In genomic region chr14:81427348-81428058, GRCh38 we compare ENCODE assay signal across 1 cellular context.
A peak's percentile ranks its signal among the peaks of the same experiment; 100 is the strongest.
TF ChIP-seq lines count a peak whose summit lies in the region.

No MANE protein-coding gene starts in this region.

TF ChIP-seq in K562, 482 proteins besides CTCF, POLR2A, EP300 and RAD21 (continued from another document and continues in another):
- TF ChIP-seq CHD7 (IDR thresholded peaks at IDR 0.05; ENCODE audit: low read depth, low read length) (no peak), ZBED1 (IDR thresholded peaks at IDR 0.05) (no peak), EHMT2 (IDR thresholded peaks at IDR 0.05) (no peak), SMAD4 (CRISPR knock-in tag; conservative IDR thresholded peaks at IDR 0.05) (peak; percentile 88), FOSL1 (tag; conservative IDR thresholded peaks at IDR 0.05) (peak; percentile 81), BMI1 (IDR thresholded peaks at IDR 0.05; ENCODE audit: low read length) (no peak), E2F4 (CRISPR knock-in tag; IDR thresholded peaks at IDR 0.05; ENCODE audit: low read depth) (no peak), ADNP (tag; IDR thresholded peaks at IDR 0.05) (0 out of 2 replicates have a peak, but pooled peaks have one; percentile 24), MXI1 (IDR thresholded peaks at IDR 0.05; ENCODE audit: low read depth, low read length) (no peak), CBX3 (IDR thresholded peaks at IDR 0.05; ENCODE audit: borderline replicate concordance in 1 of 2, low read length in 2 of 2) (peak in 1 of 2 experiments; percentile 26; a peak in 2 of 3 replicates), NCOA6 (IDR thresholded peaks at IDR 0.05) (no peak), KDM5B (IDR thresholded peaks at IDR 0.05; ENCODE audit: insufficient replicate concordance, low read depth, low read length) (no peak), NFIC (IDR thresholded peaks at IDR 0.05) (peak; percentile 59; the same call in 1 of the 2 replicates), STAG1 (CRISPR knock-in tag; IDR thresholded peaks at IDR 0.05; ENCODE audit: borderline replicate concordance) (no peak), ARID1B (IDR thresholded peaks at IDR 0.05) (peak; percentile 91), NR4A1 (CRISPR knock-in tag; IDR thresholded peaks at IDR 0.05) (no peak), NR4A1 (tag; IDR thresholded peaks at IDR 0.05) (no peak), BDP1 (IDR thresholded peaks at IDR 0.05; ENCODE audit: insufficient read depth, insufficient read length) (no peak), ZNF263 (CRISPR knock-in tag; IDR thresholded peaks at IDR 0.05; ENCODE audit: borderline replicate concordance) (peak; percentile 27; the same call in 1 of the 2 replicates), MXD1 (CRISPR knock-in tag; IDR thresholded peaks at IDR 0.05; ENCODE audit: borderline replicate concordance, poor library complexity, severe bottlenecking) (no peak), ZNF589 (CRISPR knock-in tag; IDR thresholded peaks at IDR 0.05; ENCODE audit: low read depth) (peak; percentile 78; the same call in 1 of the 2 replicates), CTCFL (IDR thresholded peaks at IDR 0.05; ENCODE audit: borderline replicate concordance, insufficient read depth, low read depth, low read length, poor library complexity, severe bottlenecking) (no peak), NFRKB (IDR thresholded peaks at IDR 0.05; ENCODE audit: low read depth) (no peak; the same call in 1 of the 2 replicates), ZNF445 (CRISPR knock-in tag; IDR thresholded peaks at IDR 0.05; ENCODE audit: low read depth) (no peak), NFE2L1 (tag; IDR thresholded peaks at IDR 0.05; ENCODE audit: borderline replicate concordance, low read depth) (no peak), NONO (IDR thresholded peaks at IDR 0.05; ENCODE audit: low read depth in 2 of 2, low read length in 1 of 2) (no peak; a peak in 1 of 4 replicates), GABPB2 (CRISPR knock-in tag; conservative IDR thresholded peaks at IDR 0.05) (no peak), ZKSCAN1 (IDR thresholded peaks at IDR 0.05; ENCODE audit: low read depth, low read length) (no peak), ZNF41 (CRISPR knock-in tag; conservative IDR thresholded peaks at IDR 0.05) (no peak), MCM2 (IDR thresholded peaks at IDR 0.05; ENCODE audit: low read depth) (no peak), ZNF354B (CRISPR knock-in tag; IDR thresholded peaks at IDR 0.05) (no peak), CBX8 (IDR thresholded peaks at IDR 0.05; ENCODE audit: borderline replicate concordance, extremely low read depth, low read depth, low read length, poor library complexity, severe bottlenecking) (no peak), ZC3H4 (CRISPR knock-in tag; IDR thresholded peaks at IDR 0.05; ENCODE audit: borderline replicate concordance) (no peak), SREBF1 (IDR thresholded peaks at IDR 0.05; ENCODE audit: borderline replicate concordance, low read depth, low read length) (no peak), HOMEZ (CRISPR knock-in tag; IDR thresholded peaks at IDR 0.05) (no peak), ZNF561 (CRISPR knock-in tag; conservative IDR thresholded peaks at IDR 0.05) (no peak), SAFB (IDR thresholded peaks at IDR 0.05; ENCODE audit: borderline replicate concordance, low read depth, low read length) (no peak), ZNF124 (CRISPR knock-in tag; IDR thresholded peaks at IDR 0.05) (no peak), ZNF76 (CRISPR knock-in tag; IDR thresholded peaks at IDR 0.05; ENCODE audit: borderline replicate concordance) (no peak), NCOA4 (IDR thresholded peaks at IDR 0.05; ENCODE audit: partially characterized antibody) (no peak), JUND (IDR thresholded peaks at IDR 0.05; ENCODE audit: borderline replicate concordance, low read depth, low read length) (peak; percentile 83), JUND (tag; IDR thresholded peaks at IDR 0.05; ENCODE audit: borderline replicate concordance, low read depth, low read length) (peak; percentile 68; the same call in 1 of the 3 replicates), ARNT (IDR thresholded peaks at IDR 0.05) (peak in 1 of 2 experiments; percentile 78; a peak in 3 of 4 replicates), ZNF133 (CRISPR knock-in tag; IDR thresholded peaks at IDR 0.05) (no peak), FOS (IDR thresholded peaks at IDR 0.05; ENCODE audit: extremely low read depth, insufficient read length) (no peak), E2F6 (IDR thresholded peaks at IDR 0.05; ENCODE audit: borderline replicate concordance in 1 of 2, extremely low read depth in 1 of 2, insufficient read depth in 1 of 2, insufficient read length in 1 of 2, low read depth in 1 of 2, low read length in 1 of 2, poor library complexity in 1 of 2, severe bottlenecking in 1 of 2) (no peak), PHB2 (IDR thresholded peaks at IDR 0.05; ENCODE audit: low read depth) (peak; percentile 14; the same call in 1 of the 2 replicates), XRCC5 (IDR thresholded peaks at IDR 0.05; ENCODE audit: low read depth, low read length) (no peak), ZBTB8A (IDR thresholded peaks at IDR 0.05; ENCODE audit: partially characterized antibody) (no peak), HDAC3 (IDR thresholded peaks at IDR 0.05; ENCODE audit: borderline replicate concordance, partially characterized antibody) (no peak), MYNN (IDR thresholded peaks at IDR 0.05) (peak; percentile 33), MYNN (CRISPR knock-in tag; IDR thresholded peaks at IDR 0.05) (no peak), MAZ (CRISPR knock-in tag; conservative IDR thresholded peaks at IDR 0.05 in 1 of 2, IDR thresholded peaks at IDR 0.05 in 1 of 2) (peak in 1 of 2 experiments; percentile 41; a peak in 1 of 4 replicates), POU5F1 (IDR thresholded peaks at IDR 0.05; ENCODE audit: borderline replicate concordance, low read depth, low read length, partially characterized antibody) (no peak), CCNT2 (IDR thresholded peaks at IDR 0.05; ENCODE audit: borderline replicate concordance, extremely low read depth, insufficient read length, low read depth, low read length) (peak; percentile 59)
